24 cellular contexts compared by ENCODE assay signal in the genomic region with DNA sequence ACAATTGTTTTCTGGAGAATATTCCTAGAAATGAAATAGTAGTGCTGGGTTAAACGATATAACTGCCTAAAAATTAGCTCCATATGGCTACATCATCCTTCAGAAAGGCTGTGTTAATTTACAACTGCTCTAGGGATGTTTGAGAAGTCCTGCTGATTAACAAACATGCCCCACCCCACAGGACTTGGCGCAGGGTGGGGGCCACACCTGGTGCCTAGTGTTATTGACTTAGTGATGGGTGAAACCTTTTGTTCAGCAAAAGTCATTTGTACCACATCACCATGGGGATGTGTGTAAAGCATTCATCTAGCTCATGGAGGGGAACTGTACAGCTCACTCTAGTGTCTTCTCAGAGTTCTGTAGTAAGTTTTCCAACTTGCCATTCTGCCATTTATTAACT.
DNase-seq lines count a peak whose midpoint lies in the region; ATAC-seq, FAIRE-seq and TF ChIP-seq lines count a peak whose summit lies in the region.
"Had no signal": no experiment of that assay in that cellular context is flagged by ENCODE, and none has a peak within 500 bp of the region (broad histone marks: within the 10 kb centered on the region; RNA-seq: fewer than 3 reads in every experiment).

No MANE protein-coding gene starts in this region.

- H3K9me3 ChIP-seq in esophagus muscularis mucosa = peaks cover 0 to 13% (median 5%) of the 10 kb centered on the region in 4 donors
- H3K9me3 ChIP-seq: upper lobe of right lung had no signal

- no peak for TF ChIP-seq CTCF in esophagus muscularis mucosa (IDR thresholded peaks at IDR 0.05)

- no peaks in the 10 kb centered on the region for H3K4me1 ChIP-seq in esophagus muscularis mucosa
- H3K4me1 ChIP-seq: left lung, psoas muscle, upper lobe of right lung had no signal

- no peak for TF ChIP-seq EP300 in esophagus muscularis mucosa (IDR thresholded peaks at IDR 0.05)

- no peak for FAIRE-seq in RCC 7860 (lab: Jason Lieb, UNC)
- FAIRE-seq: GM12891, GM19239, H54 had no signal

- no peak for ATAC-seq in HG03571 (IDR thresholded peaks at IDR 0.05; ENCODE audit: unreplicated experiment)
- ATAC-seq: activated CD8-positive, alpha-beta T cell treated with anti-CD3 and anti-CD28 coated beads, Interleukin-2, amount 10 ng/mL, durations not matched to agents 7 days and 5 days; activated T-cell treated with anti-CD3 and anti-CD28 coated beads, Interleukin-2, amount 50 U/mL, for 4 hours; effector memory CD8-positive, alpha-beta T cell; left lung; psoas muscle; SK-N-SH treated with all-trans-retinoic acid at 6 μM for 48 hours; upper lobe of right lung had no signal

- peaks cover 0 to 12% (median 0%) of the 10 kb centered on the region in 4 donors for H3K27me3 ChIP-seq in esophagus muscularis mucosa

- DNase-seq in DMS153 (lab: John Stamatoyannopoulos, UW) (peak; percentile 99), NCI-H187 (lab: John Stamatoyannopoulos, UW) (peak; percentile 48 to 60), NCI-H69 (lab: John Stamatoyannopoulos, UW) (peak; percentile 97), esophagus muscularis mucosa (ENCODE audit: extremely low spot score) (peak; percentile 45), NCI-H1694 treated with DMSO at 0.1 percent for 48 hours (lab: John Stamatoyannopoulos, UW) (no peak), DMS79 treated with DMSO at 0.1 percent for 48 hours (lab: John Stamatoyannopoulos, UW) (no peak), RCC 7860 (ENCODE audit: low spot score) (no peak)
- DNase-seq: activated CD4-positive, CD25-positive, alpha-beta regulatory T cell; activated CD8-positive, alpha-beta T cell treated with anti-CD3 and anti-CD28 coated beads, Interleukin-2, amount 10 ng/mL, durations not matched to agents 7 days and 5 days; activated T-cell treated with anti-CD3 and anti-CD28 coated beads, Interleukin-2, amount 50 U/mL, for 4 hours; C1 segment of cervical spinal cord; effector memory CD8-positive, alpha-beta T cell; left lung; NCI-H82; psoas muscle; stimulated activated CD4-positive, alpha-beta T cell treated with anti-CD3 and anti-CD28 coated beads, Interleukin-2, amount 100 ng/mL, for 48 hours; T-helper 9 cell; upper lobe of right lung had no signal

- no peaks in the 10 kb centered on the region for H3K36me3 ChIP-seq in esophagus muscularis mucosa
- H3K36me3 ChIP-seq: left lung, upper lobe of right lung had no signal

- H3K4me3 ChIP-seq in esophagus muscularis mucosa = no peak overlapping the region
- H3K4me3 ChIP-seq: left lung, psoas muscle, skin epidermis, upper lobe of right lung had no signal

- H3K27ac ChIP-seq in esophagus muscularis mucosa (replicated peaks in 1 of 4) = no peak overlapping the region
- H3K27ac ChIP-seq: left lung, psoas muscle, skin epidermis, upper lobe of right lung had no signal

- 91% methylated on average over 2 of the region's 2 CpGs for WGBS in esophagus muscularis mucosa

- no peak for TF ChIP-seq POLR2A in esophagus muscularis mucosa (IDR thresholded peaks at IDR 0.05; ENCODE audit: low read depth)

- intact Hi-C loops in esophagus muscularis mucosa (cut with DNase I) = no loop called here

Comparison
In these comparisons a context has a peak if more than half of its experiments do, and no peak if none do; other contexts are left out.
1. DNase-seq: peak in DMS153 (single experiment), NCI-H187 (2 of 2), NCI-H69 (single experiment) and esophagus muscularis mucosa (single experiment); none in NCI-H1694 treated with DMSO at 0.1 percent for 48 hours (single experiment), DMS79 treated with DMSO at 0.1 percent for 48 hours (single experiment) and RCC 7860 (single experiment).